Comparison of ENCODE assay signal across 17 cellular contexts in the genomic region with DNA sequence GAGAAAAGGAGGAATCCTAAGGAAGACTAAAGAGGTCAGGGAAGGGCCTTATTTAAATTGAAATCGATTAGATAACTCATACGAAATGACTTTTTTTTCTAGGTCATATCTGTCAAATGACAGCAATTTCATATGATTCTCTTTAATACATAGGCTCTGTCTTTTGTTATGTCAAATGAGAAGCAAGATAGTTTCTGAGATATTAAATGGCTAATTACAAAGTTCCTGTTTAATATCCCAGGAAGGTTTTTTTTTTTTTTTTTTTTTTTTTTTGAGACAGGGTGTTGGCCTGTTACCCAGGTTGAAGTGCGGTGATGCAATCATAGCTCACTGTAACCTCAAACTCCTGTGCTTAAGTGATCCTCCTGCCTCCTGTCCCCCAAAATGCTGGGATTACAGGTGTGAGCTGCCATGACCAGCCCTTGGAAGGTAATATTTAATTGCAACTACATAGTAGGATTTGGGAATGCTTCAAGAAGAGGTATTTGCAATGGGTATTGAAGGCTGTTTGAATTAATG.
"Had no signal": no experiment of that assay in that cellular context is flagged by ENCODE, and none has a peak within 500 bp of the region (broad histone marks: within the 10 kb centered on the region; RNA-seq: fewer than 3 reads in every experiment).

No MANE protein-coding gene starts in this region.

- DNase-seq: activated CD4-positive, alpha-beta T cell treated with anti-CD3 and anti-CD28 coated beads, Interleukin-2, amount 10 ng/mL, durations not matched to agents 7 days and 5 days; activated CD8-positive, alpha-beta memory T cell treated with anti-CD3 and anti-CD28 coated beads, Interleukin-2, amount 50 U/mL, for 4 hours; activated naive CD4-positive, alpha-beta T cell treated with anti-CD3 and anti-CD28 coated beads for 36 hours; activated T-cell treated with anti-CD3 and anti-CD28 coated beads, Interleukin-2, amount 50 U/mL, for 4 hours; cortex of kidney; kidney glomerular epithelial cell; posterior cingulate gyrus; stimulated activated naive CD8-positive, alpha-beta T cell treated with anti-CD3 and anti-CD28 coated beads, Interleukin-15, amount 100 ng/mL, for 72 hours; T-helper 1 cell; T1000 had no signal

- H3K27ac ChIP-seq: brain microvascular endothelial cell, suprapubic skin had no signal

- H3K27me3 ChIP-seq: brain microvascular endothelial cell, suprapubic skin had no signal

- ATAC-seq: activated CD4-positive, CD25-positive, alpha-beta regulatory T cell treated with anti-CD3 and anti-CD28 coated beads, Interleukin-2, amount 50 U/mL, for 24 hours; activated T-cell treated with anti-CD3 and anti-CD28 coated beads, Interleukin-2, amount 50 U/mL, for 4 hours; SK-N-SH treated with all-trans-retinoic acid at 6 μM for 48 hours; stimulated activated naive CD8-positive, alpha-beta T cell treated with anti-CD3 and anti-CD28 coated beads, Interleukin-15, amount 100 ng/mL, for 72 hours had no signal

- H3K4me3 ChIP-seq: lung, suprapubic skin had no signal

- FAIRE-seq: endometrium, frontal cortex had no signal

- H3K9me3 ChIP-seq: suprapubic skin had no signal

- H3K36me3 ChIP-seq: brain microvascular endothelial cell, suprapubic skin had no signal
